In genomic region chr6:37177083-37177949, GRCh38 we compare ENCODE assay signal across 1 cellular context.
TF ChIP-seq lines count a peak whose summit lies in the region.

No MANE protein-coding gene starts in this region.

TF ChIP-seq in K562, 482 proteins besides CTCF, POLR2A, EP300 and RAD21 (continued from another document and continues in another):
- TF ChIP-seq THAP12 (CRISPR knock-in tag; IDR thresholded peaks at IDR 0.05) (no peak), RBM39 (optimal IDR thresholded peaks at IDR 0.05; ENCODE audit: low read depth, low read length) (peak; percentile 79), ELF1 (tag; IDR thresholded peaks at IDR 0.05) (no peak), ZNF324 (CRISPR knock-in tag; IDR thresholded peaks at IDR 0.05) (no peak), ETV1 (tag; conservative IDR thresholded peaks at IDR 0.05; ENCODE audit: low read depth) (no peak), FOXJ2 (tag; IDR thresholded peaks at IDR 0.05) (no peak), AFF1 (IDR thresholded peaks at IDR 0.05; ENCODE audit: low read depth in 1 of 2, partially characterized antibody in 2 of 2) (peak; percentile 63 to 77), ZNF764 (CRISPR knock-in tag; IDR thresholded peaks at IDR 0.05; ENCODE audit: low read depth) (peak; percentile 39; the same call in 1 of the 2 replicates), ZNF639 (CRISPR knock-in tag; conservative IDR thresholded peaks at IDR 0.05 in 1 of 2, IDR thresholded peaks at IDR 0.05 in 1 of 2) (0 out of 4 replicates have a peak, but pooled peaks of 1 of the 2 experiments have one; percentile 10), PTBP1 (IDR thresholded peaks at IDR 0.05; ENCODE audit: low read depth, low read length) (no peak), SRSF3 (IDR thresholded peaks at IDR 0.05; ENCODE audit: insufficient read depth, low read length) (no peak), ZNF766 (CRISPR knock-in tag; conservative IDR thresholded peaks at IDR 0.05) (0 out of 2 replicates have a peak, but pooled peaks have one; percentile 14), TCF3 (CRISPR knock-in tag; IDR thresholded peaks at IDR 0.05) (peak; percentile 42), ETV6 (IDR thresholded peaks at IDR 0.05; ENCODE audit: borderline replicate concordance in 1 of 2, low read depth in 2 of 2, low read length in 1 of 2) (peak; percentile 28 to 62; a peak in 2 of 4 replicates), ETV6 (CRISPR knock-in tag; IDR thresholded peaks at IDR 0.05; ENCODE audit: borderline replicate concordance) (no peak), SIRT6 (IDR thresholded peaks at IDR 0.05; ENCODE audit: low read depth, low read length) (no peak), ZFP1 (CRISPR knock-in tag; IDR thresholded peaks at IDR 0.05) (no peak), NR2C1 (IDR thresholded peaks at IDR 0.05) (no peak), NR2C1 (tag; IDR thresholded peaks at IDR 0.05) (peak; percentile 81), ZNF444 (CRISPR knock-in tag; IDR thresholded peaks at IDR 0.05) (peak; percentile 30), HEY1 (CRISPR knock-in tag; IDR thresholded peaks at IDR 0.05; ENCODE audit: borderline replicate concordance) (peak; percentile 49; the same call in 1 of the 2 replicates), NFATC3 (IDR thresholded peaks at IDR 0.05) (0 out of 2 replicates have a peak, but pooled peaks have one; percentile 56), JUN (IDR thresholded peaks at IDR 0.05; ENCODE audit: borderline replicate concordance, low read depth, low read length) (peak; percentile 37; the same call in 1 of the 2 replicates), JUN (CRISPR knock-in tag; IDR thresholded peaks at IDR 0.05; ENCODE audit: borderline replicate concordance) (no peak), MIER1 (IDR thresholded peaks at IDR 0.05; ENCODE audit: low read depth) (0 out of 2 replicates have a peak, but pooled peaks have one; percentile 24), CBFA2T3 (IDR thresholded peaks at IDR 0.05) (peak; percentile 58), HIVEP1 (CRISPR knock-in tag; IDR thresholded peaks at IDR 0.05) (0 out of 2 replicates have a peak, but pooled peaks have one; percentile 63), SUPT5H (IDR thresholded peaks at IDR 0.05) (peak; percentile 2; the same call in 1 of the 2 replicates), ATF4 (CRISPR knock-in tag; IDR thresholded peaks at IDR 0.05) (no peak; the same call in 1 of the 2 replicates), XRCC5 (IDR thresholded peaks at IDR 0.05; ENCODE audit: low read depth, low read length) (0 out of 2 replicates have a peak, but pooled peaks have one; percentile 22), ZNF830 (CRISPR knock-in tag; IDR thresholded peaks at IDR 0.05) (no peak; the same call in 1 of the 2 replicates), KDM1A (IDR thresholded peaks at IDR 0.05) (no peak), NELFE (IDR thresholded peaks at IDR 0.05; ENCODE audit: insufficient read depth, insufficient read length) (no peak)
- TF ChIP-seq, protein P1, sequence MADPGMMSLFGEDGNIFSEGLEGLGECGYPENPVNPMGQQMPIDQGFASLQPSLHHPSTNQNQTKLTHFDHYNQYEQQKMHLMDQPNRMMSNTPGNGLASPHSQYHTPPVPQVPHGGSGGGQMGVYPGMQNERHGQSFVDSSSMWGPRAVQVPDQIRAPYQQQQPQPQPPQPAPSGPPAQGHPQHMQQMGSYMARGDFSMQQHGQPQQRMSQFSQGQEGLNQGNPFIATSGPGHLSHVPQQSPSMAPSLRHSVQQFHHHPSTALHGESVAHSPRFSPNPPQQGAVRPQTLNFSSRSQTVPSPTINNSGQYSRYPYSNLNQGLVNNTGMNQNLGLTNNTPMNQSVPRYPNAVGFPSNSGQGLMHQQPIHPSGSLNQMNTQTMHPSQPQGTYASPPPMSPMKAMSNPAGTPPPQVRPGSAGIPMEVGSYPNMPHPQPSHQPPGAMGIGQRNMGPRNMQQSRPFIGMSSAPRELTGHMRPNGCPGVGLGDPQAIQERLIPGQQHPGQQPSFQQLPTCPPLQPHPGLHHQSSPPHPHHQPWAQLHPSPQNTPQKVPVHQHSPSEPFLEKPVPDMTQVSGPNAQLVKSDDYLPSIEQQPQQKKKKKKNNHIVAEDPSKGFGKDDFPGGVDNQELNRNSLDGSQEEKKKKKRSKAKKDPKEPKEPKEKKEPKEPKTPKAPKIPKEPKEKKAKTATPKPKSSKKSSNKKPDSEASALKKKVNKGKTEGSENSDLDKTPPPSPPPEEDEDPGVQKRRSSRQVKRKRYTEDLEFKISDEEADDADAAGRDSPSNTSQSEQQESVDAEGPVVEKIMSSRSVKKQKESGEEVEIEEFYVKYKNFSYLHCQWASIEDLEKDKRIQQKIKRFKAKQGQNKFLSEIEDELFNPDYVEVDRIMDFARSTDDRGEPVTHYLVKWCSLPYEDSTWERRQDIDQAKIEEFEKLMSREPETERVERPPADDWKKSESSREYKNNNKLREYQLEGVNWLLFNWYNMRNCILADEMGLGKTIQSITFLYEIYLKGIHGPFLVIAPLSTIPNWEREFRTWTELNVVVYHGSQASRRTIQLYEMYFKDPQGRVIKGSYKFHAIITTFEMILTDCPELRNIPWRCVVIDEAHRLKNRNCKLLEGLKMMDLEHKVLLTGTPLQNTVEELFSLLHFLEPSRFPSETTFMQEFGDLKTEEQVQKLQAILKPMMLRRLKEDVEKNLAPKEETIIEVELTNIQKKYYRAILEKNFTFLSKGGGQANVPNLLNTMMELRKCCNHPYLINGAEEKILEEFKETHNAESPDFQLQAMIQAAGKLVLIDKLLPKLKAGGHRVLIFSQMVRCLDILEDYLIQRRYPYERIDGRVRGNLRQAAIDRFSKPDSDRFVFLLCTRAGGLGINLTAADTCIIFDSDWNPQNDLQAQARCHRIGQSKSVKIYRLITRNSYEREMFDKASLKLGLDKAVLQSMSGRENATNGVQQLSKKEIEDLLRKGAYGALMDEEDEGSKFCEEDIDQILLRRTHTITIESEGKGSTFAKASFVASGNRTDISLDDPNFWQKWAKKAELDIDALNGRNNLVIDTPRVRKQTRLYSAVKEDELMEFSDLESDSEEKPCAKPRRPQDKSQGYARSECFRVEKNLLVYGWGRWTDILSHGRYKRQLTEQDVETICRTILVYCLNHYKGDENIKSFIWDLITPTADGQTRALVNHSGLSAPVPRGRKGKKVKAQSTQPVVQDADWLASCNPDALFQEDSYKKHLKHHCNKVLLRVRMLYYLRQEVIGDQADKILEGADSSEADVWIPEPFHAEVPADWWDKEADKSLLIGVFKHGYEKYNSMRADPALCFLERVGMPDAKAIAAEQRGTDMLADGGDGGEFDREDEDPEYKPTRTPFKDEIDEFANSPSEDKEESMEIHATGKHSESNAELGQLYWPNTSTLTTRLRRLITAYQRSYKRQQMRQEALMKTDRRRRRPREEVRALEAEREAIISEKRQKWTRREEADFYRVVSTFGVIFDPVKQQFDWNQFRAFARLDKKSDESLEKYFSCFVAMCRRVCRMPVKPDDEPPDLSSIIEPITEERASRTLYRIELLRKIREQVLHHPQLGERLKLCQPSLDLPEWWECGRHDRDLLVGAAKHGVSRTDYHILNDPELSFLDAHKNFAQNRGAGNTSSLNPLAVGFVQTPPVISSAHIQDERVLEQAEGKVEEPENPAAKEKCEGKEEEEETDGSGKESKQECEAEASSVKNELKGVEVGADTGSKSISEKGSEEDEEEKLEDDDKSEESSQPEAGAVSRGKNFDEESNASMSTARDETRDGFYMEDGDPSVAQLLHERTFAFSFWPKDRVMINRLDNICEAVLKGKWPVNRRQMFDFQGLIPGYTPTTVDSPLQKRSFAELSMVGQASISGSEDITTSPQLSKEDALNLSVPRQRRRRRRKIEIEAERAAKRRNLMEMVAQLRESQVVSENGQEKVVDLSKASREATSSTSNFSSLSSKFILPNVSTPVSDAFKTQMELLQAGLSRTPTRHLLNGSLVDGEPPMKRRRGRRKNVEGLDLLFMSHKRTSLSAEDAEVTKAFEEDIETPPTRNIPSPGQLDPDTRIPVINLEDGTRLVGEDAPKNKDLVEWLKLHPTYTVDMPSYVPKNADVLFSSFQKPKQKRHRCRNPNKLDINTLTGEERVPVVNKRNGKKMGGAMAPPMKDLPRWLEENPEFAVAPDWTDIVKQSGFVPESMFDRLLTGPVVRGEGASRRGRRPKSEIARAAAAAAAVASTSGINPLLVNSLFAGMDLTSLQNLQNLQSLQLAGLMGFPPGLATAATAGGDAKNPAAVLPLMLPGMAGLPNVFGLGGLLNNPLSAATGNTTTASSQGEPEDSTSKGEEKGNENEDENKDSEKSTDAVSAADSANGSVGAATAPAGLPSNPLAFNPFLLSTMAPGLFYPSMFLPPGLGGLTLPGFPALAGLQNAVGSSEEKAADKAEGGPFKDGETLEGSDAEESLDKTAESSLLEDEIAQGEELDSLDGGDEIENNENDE (IDR thresholded peaks at IDR 0.05; ENCODE audit: low read depth, low read length), result peak; percentile 17
- TF ChIP-seq, protein P2, sequence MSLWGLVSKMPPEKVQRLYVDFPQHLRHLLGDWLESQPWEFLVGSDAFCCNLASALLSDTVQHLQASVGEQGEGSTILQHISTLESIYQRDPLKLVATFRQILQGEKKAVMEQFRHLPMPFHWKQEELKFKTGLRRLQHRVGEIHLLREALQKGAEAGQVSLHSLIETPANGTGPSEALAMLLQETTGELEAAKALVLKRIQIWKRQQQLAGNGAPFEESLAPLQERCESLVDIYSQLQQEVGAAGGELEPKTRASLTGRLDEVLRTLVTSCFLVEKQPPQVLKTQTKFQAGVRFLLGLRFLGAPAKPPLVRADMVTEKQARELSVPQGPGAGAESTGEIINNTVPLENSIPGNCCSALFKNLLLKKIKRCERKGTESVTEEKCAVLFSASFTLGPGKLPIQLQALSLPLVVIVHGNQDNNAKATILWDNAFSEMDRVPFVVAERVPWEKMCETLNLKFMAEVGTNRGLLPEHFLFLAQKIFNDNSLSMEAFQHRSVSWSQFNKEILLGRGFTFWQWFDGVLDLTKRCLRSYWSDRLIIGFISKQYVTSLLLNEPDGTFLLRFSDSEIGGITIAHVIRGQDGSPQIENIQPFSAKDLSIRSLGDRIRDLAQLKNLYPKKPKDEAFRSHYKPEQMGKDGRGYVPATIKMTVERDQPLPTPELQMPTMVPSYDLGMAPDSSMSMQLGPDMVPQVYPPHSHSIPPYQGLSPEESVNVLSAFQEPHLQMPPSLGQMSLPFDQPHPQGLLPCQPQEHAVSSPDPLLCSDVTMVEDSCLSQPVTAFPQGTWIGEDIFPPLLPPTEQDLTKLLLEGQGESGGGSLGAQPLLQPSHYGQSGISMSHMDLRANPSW (CRISPR knock-in tag; IDR thresholded peaks at IDR 0.05), result no peak
